8 cellular contexts compared by ENCODE assay signal in genomic region chr9:96567203-96567700, GRCh38. TPM values are rescaled to one million over a fixed set of nuclear protein-coding genes. Genes with fewer than 3 reads are reported as not detected.
A peak's percentile ranks its signal among the peaks of the same experiment; 100 is the strongest.
DNase-seq lines count a peak whose midpoint lies in the region; ATAC-seq, FAIRE-seq and TF ChIP-seq lines count a peak whose summit lies in the region.

No MANE protein-coding gene starts in this region.

- intact Hi-C loops in esophagus muscularis mucosa (cut with DNase I): loop anchor here (5.0 kb wide), 2 partner anchors 50 to 115 kb away; partner anchors contain the start of genes CDC14B and HABP4

- no peaks in the 10 kb centered on the region for H3K9me3 ChIP-seq in SJCRH30 (replicated peaks)
- H3K9me3 ChIP-seq in esophagus muscularis mucosa: no peaks in the 10 kb centered on the region

- H3K27ac ChIP-seq in SJCRH30: no peak overlapping the region
- peak overlapping the region; percentile 87 to 94 (median 89) for H3K27ac ChIP-seq in esophagus muscularis mucosa (replicated peaks in 1 of 4)

- peaks cover 12% of the 10 kb centered on the region for H3K4me1 Mint-ChIP-seq in nephron progenitor cell

- TF ChIP-seq EP300 in esophagus muscularis mucosa (IDR thresholded peaks at IDR 0.05): no peak

- H3K4me3 ChIP-seq in SJCRH30 (peak overlapping the region; percentile 65), esophagus muscularis mucosa (peak overlapping the region; percentile 74 to 91 (median 90))

- H3K27ac Mint-ChIP-seq in nephron progenitor cell: no peak overlapping the region

- no peak for TF ChIP-seq POLR2A in esophagus muscularis mucosa (IDR thresholded peaks at IDR 0.05; ENCODE audit: low read depth)

- peaks cover 15% of the 10 kb centered on the region for H3K36me3 Mint-ChIP-seq in nephron progenitor cell (ENCODE audit: low read depth)

- no peak for FAIRE-seq in D721Med (lab: Jason Lieb, UNC)

- peaks cover 8% of the 10 kb centered on the region for H3K27me3 Mint-ChIP-seq in nephron progenitor cell (ENCODE audit: low read depth, poor library complexity)

- peak; percentile 24 for ATAC-seq in HG02870 (IDR thresholded peaks at IDR 0.05; ENCODE audit: unreplicated experiment)

- H3K27me3 ChIP-seq in SJCRH30 (no peaks in the 10 kb centered on the region), esophagus muscularis mucosa (no peaks in the 10 kb centered on the region)

- DNase-seq in activated T-cell treated with anti-CD3 and anti-CD28 coated beads for 24 hours (ENCODE audit: low read depth): peak; percentile 4
- DNase-seq in activated T-cell treated with anti-CD3 and anti-CD28 coated beads, Interleukin-2, amount 50 U/mL, for 48 hours: no peak
- DNase-seq in SJCRH30: no peak
- no peak for DNase-seq in esophagus muscularis mucosa (ENCODE audit: extremely low spot score)
- DNase-seq in nephron progenitor cell: no peak
- no peak for DNase-seq in D721Med (ENCODE audit: insufficient read length, low spot score)
- DNase-seq in GDM1 (lab: John Stamatoyannopoulos, UW): no peak

- 6% methylated on average over 13 of the region's 20 CpGs for WGBS in esophagus muscularis mucosa

- no peaks in the 10 kb centered on the region for H3K9me3 Mint-ChIP-seq in nephron progenitor cell

- TF ChIP-seq CTCF in esophagus muscularis mucosa (IDR thresholded peaks at IDR 0.05) (no peak), nephron progenitor cell (IDR thresholded peaks at IDR 0.05) (no peak), D721Med (IDR thresholded peaks at IDR 0.05; ENCODE audit: insufficient read depth, missing control alignments) (no peak)

- peak overlapping the region; percentile 82 for H3K4me3 Mint-ChIP-seq in nephron progenitor cell

- H3K36me3 ChIP-seq in SJCRH30 (peaks cover 6% of the 10 kb centered on the region), esophagus muscularis mucosa (peaks cover 0 to 6% (median 2%) of the 10 kb centered on the region in 4 donors)

- H3K4me1 ChIP-seq in SJCRH30 (no peaks in the 10 kb centered on the region), esophagus muscularis mucosa (peaks cover 6 to 25% (median 24%) of the 10 kb centered on the region in 4 donors)

RNA-seq across cellular contexts. Expression of gene CDC14B, which starts 52.4 kb away (rescaled TPM):
- total RNA-seq in SJCRH30 (2014; rRNA removed; shearing (Covaris generic)): 36.1 and 37.1 TPM in 2 replicates
- 10 to 100 TPM; 22.0 to 39.7 (median 27.0) TPM for total RNA-seq in esophagus muscularis mucosa
